1 cellular context compared by ENCODE assay signal in the genomic region with DNA sequence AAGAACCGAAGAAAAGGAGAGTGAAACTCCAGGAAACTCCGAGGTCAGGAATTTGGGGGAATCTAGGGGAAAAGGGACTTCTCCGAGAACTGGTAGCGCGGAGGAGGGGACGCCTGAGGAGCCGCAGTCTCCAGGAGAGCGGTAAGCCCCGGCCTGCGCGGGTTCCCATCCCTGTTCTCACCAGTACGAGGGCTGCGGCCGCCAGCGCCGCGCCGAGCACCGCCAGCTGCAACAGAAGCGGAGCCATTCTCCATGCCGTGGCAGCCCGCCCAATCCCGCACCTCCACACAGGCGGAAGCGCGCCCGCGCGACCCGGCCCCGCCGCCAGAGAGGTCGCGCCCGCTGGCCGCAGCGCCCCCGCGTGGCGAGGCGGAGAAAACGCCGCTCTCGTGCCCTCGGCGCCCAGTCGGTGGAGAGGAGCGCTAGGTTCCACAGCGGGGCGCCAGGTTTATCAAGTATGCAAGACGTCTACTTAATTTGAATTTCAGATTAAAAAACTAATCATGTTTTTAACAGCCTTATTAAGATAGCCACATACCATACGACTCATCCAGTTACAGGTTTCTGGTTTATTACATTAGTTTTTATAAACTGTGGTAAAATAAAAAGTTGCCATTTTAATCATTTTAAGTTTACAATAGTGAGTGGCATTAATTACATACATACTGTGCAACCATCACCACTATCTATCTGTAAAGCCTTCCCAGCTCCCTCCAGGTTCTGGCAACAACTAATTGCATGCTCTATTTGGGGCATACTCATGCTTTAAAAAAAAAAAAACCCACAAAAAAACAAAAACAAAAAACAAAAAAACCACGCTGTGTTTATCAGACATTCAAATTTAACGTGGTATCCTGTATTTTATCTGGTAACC.
TF ChIP-seq lines count a peak whose summit lies in the region.

ALG5 (minus strand) TSS at position 287 of the 874 bp plus-strand sequence; CDS start at position 247, 40 bp downstream.

TF ChIP-seq in K562, 482 proteins besides CTCF, POLR2A, EP300 and RAD21 (continued from another document and continues in another):
- TF ChIP-seq MED1 (CRISPR knock-in tag; IDR thresholded peaks at IDR 0.05; ENCODE audit: borderline replicate concordance) (no peak), TSHZ1 (CRISPR knock-in tag; IDR thresholded peaks at IDR 0.05) (no peak), SMAD2 (IDR thresholded peaks at IDR 0.05; ENCODE audit: low read depth, low read length) (no peak), SIN3B (IDR thresholded peaks at IDR 0.05; ENCODE audit: low read depth) (peak; percentile 94), POU5F1 (IDR thresholded peaks at IDR 0.05; ENCODE audit: borderline replicate concordance, low read depth, low read length, partially characterized antibody) (no peak), SMAD4 (CRISPR knock-in tag; conservative IDR thresholded peaks at IDR 0.05) (no peak), STAG1 (CRISPR knock-in tag; IDR thresholded peaks at IDR 0.05; ENCODE audit: borderline replicate concordance) (no peak), HDAC3 (IDR thresholded peaks at IDR 0.05; ENCODE audit: borderline replicate concordance, partially characterized antibody) (peak; percentile 28), ZC3H11A (IDR thresholded peaks at IDR 0.05; ENCODE audit: low read depth, low read length) (no peak), SAP30 (IDR thresholded peaks at IDR 0.05; ENCODE audit: borderline replicate concordance, insufficient read depth, low read depth, low read length, poor library complexity, severe bottlenecking) (peak; percentile 69), ARID4B (CRISPR knock-in tag; IDR thresholded peaks at IDR 0.05) (peak; percentile 72), ZNF408 (CRISPR knock-in tag; IDR thresholded peaks at IDR 0.05; ENCODE audit: low read depth) (no peak), MXI1 (IDR thresholded peaks at IDR 0.05; ENCODE audit: low read depth, low read length) (peak; percentile 19; the same call in 1 of the 2 replicates), POLR2AphosphoS5 (IDR thresholded peaks at IDR 0.05; ENCODE audit: control insufficient read depth, insufficient read depth, low read depth, low read length) (peak; percentile 65; the same call in 1 of the 2 replicates), FOXJ2 (tag; IDR thresholded peaks at IDR 0.05) (no peak), MGA (IDR thresholded peaks at IDR 0.05) (no peak), SNIP1 (IDR thresholded peaks at IDR 0.05; ENCODE audit: low read depth) (0 out of 2 replicates have a peak, but pooled peaks have one; percentile 26), C11orf30 (IDR thresholded peaks at IDR 0.05; ENCODE audit: low read depth) (peak; percentile 82), SMARCA5 (IDR thresholded peaks at IDR 0.05) (no peak), CBFA2T2 (conservative IDR thresholded peaks at IDR 0.05) (no peak), TBL1XR1 (IDR thresholded peaks at IDR 0.05; ENCODE audit: low read length in 2 of 2) (0 out of 4 replicates have a peak, but pooled peaks of 1 of the 2 experiments have one; percentile 21)
- TF ChIP-seq, protein P1, sequence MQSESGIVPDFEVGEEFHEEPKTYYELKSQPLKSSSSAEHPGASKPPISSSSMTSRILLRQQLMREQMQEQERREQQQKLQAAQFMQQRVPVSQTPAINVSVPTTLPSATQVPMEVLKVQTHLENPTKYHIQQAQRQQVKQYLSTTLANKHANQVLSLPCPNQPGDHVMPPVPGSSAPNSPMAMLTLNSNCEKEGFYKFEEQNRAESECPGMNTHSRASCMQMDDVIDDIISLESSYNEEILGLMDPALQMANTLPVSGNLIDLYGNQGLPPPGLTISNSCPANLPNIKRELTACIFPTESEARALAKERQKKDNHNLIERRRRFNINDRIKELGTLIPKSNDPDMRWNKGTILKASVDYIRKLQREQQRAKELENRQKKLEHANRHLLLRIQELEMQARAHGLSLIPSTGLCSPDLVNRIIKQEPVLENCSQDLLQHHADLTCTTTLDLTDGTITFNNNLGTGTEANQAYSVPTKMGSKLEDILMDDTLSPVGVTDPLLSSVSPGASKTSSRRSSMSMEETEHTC (IDR thresholded peaks at IDR 0.05), result peak; percentile 38; the same call in 1 of the 2 replicates
- TF ChIP-seq, protein P2, sequence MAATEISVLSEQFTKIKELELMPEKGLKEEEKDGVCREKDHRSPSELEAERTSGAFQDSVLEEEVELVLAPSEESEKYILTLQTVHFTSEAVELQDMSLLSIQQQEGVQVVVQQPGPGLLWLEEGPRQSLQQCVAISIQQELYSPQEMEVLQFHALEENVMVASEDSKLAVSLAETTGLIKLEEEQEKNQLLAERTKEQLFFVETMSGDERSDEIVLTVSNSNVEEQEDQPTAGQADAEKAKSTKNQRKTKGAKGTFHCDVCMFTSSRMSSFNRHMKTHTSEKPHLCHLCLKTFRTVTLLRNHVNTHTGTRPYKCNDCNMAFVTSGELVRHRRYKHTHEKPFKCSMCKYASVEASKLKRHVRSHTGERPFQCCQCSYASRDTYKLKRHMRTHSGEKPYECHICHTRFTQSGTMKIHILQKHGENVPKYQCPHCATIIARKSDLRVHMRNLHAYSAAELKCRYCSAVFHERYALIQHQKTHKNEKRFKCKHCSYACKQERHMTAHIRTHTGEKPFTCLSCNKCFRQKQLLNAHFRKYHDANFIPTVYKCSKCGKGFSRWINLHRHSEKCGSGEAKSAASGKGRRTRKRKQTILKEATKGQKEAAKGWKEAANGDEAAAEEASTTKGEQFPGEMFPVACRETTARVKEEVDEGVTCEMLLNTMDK (IDR thresholded peaks at IDR 0.05; ENCODE audit: borderline replicate concordance, insufficient read depth, low read depth, low read length, poor library complexity, severe bottlenecking), result peak; percentile 98
